Comparison of ENCODE assay signal across 7 cellular contexts in genomic region chr15:78072080-78072892, GRCh38. TPM values are rescaled to one million over a fixed set of nuclear protein-coding genes. Genes with fewer than 3 reads are reported as not detected.
A peak's percentile ranks its signal among the peaks of the same experiment; 100 is the strongest.
DNase-seq lines count a peak whose midpoint lies in the region; ATAC-seq and TF ChIP-seq lines count a peak whose summit lies in the region.

No MANE protein-coding gene starts in this region.

- POLR2A ChIA-PET in activated naive CD8-positive, alpha-beta T cell treated with anti-CD3 and anti-CD28 coated beads, Interleukin-2, amount 10 ng/mL, durations not matched to agents 7 days and 5 days (lab: Charles Lee), result interaction anchor here (0.9 to 4.4 kb wide), 4 partner anchors 22 to 37 kb away, joined by 3 to 33 read pairs (median 12); no protein-coding TSS in a partner anchor

- H3K9me3 ChIP-seq in hepatocyte (ENCODE audit: low read depth), result no peaks in the 10 kb centered on the region
- no peaks in the 10 kb centered on the region for H3K9me3 ChIP-seq in smooth muscle cell (replicated peaks; ENCODE audit: low read depth)

- peak overlapping the region; percentile 89 for H3K27ac ChIP-seq in hepatocyte
- peak overlapping the region; percentile 73 for H3K27ac ChIP-seq in smooth muscle cell (ENCODE audit: low read depth)

- H3K4me1 ChIP-seq in hepatocyte (ENCODE audit: insufficient read depth), result peaks cover 61% of the 10 kb centered on the region
- peaks cover 46% of the 10 kb centered on the region for H3K4me1 ChIP-seq in smooth muscle cell (ENCODE audit: low read depth)

- H3K36me3 ChIP-seq in hepatocyte (replicated peaks; ENCODE audit: insufficient read depth, low read depth) (no peaks in the 10 kb centered on the region), smooth muscle cell (ENCODE audit: low read depth) (no peaks in the 10 kb centered on the region)

- peak; percentile 82 for DNase-seq in HFFc6
- no peak for DNase-seq in activated naive CD8-positive, alpha-beta T cell treated with anti-CD3 and anti-CD28 coated beads, Interleukin-2, amount 10 ng/mL, durations not matched to agents 7 days and 5 days
- DNase-seq in hepatocyte (ENCODE audit: low spot score), result peak; percentile 78
- DNase-seq in smooth muscle cell (lab: John Stamatoyannopoulos, UW; ENCODE audit: unreplicated experiment), result no peak
- no peak for DNase-seq in NK-92 treated with Interleukin-12 subunit alpha and Interleukin-12 subunit beta, amount 100 ng/mL, for 24 hours (lab: John Stamatoyannopoulos, UW)

- H2AFZ ChIP-seq in hepatocyte (no peak overlapping the region), smooth muscle cell (ENCODE audit: low read depth) (no peak overlapping the region)

- H3K27me3 Mint-ChIP-seq in HFFc6 (ENCODE audit: insufficient read depth), result no peaks in the 10 kb centered on the region; the same call in 1 of the 2 replicates
- H3K27me3 Mint-ChIP-seq in activated naive CD8-positive, alpha-beta T cell treated with anti-CD3 and anti-CD28 coated beads, Interleukin-2, amount 10 ng/mL, durations not matched to agents 7 days and 5 days, result no peaks in the 10 kb centered on the region

- ATAC-seq in activated naive CD8-positive, alpha-beta T cell treated with anti-CD3 and anti-CD28 coated beads, Interleukin-2, amount 10 ng/mL, durations not matched to agents 7 days and 5 days (ENCODE audit: low read depth), result peak; percentile 17
- ATAC-seq in GM21381 (IDR thresholded peaks at IDR 0.05; ENCODE audit: unreplicated experiment), result no peak
- ATAC-seq in GM21576 (IDR thresholded peaks at IDR 0.05; ENCODE audit: unreplicated experiment), result no peak

- peak overlapping the region; percentile 41 for H3K9ac ChIP-seq in smooth muscle cell (ENCODE audit: low read depth)

- H3K27me3 ChIP-seq in hepatocyte (no peaks in the 10 kb centered on the region), smooth muscle cell (ENCODE audit: low read depth) (no peaks in the 10 kb centered on the region)

- H3K36me3 Mint-ChIP-seq in HFFc6 (ENCODE audit: low read depth), result peaks cover 12% of the 10 kb centered on the region; the same call in 1 of the 2 replicates
- peaks cover 23% of the 10 kb centered on the region for H3K36me3 Mint-ChIP-seq in activated naive CD8-positive, alpha-beta T cell treated with anti-CD3 and anti-CD28 coated beads, Interleukin-2, amount 10 ng/mL, durations not matched to agents 7 days and 5 days

- H3K9me3 Mint-ChIP-seq in HFFc6, result no peaks in the 10 kb centered on the region
- H3K9me3 Mint-ChIP-seq in activated naive CD8-positive, alpha-beta T cell treated with anti-CD3 and anti-CD28 coated beads, Interleukin-2, amount 10 ng/mL, durations not matched to agents 7 days and 5 days, result no peaks in the 10 kb centered on the region

- peaks cover 25% of the 10 kb centered on the region for H3F3A ChIP-seq in smooth muscle cell (ENCODE audit: low read depth)

- peak overlapping the region; percentile 97 for H3K27ac Mint-ChIP-seq in HFFc6
- H3K27ac Mint-ChIP-seq in activated naive CD8-positive, alpha-beta T cell treated with anti-CD3 and anti-CD28 coated beads, Interleukin-2, amount 10 ng/mL, durations not matched to agents 7 days and 5 days, result peak overlapping the region; percentile 49

- H3K4me3 ChIP-seq in hepatocyte (no peak overlapping the region), smooth muscle cell (no peak overlapping the region)

- peaks cover 51% of the 10 kb centered on the region for H3K4me1 Mint-ChIP-seq in HFFc6 (ENCODE audit: low read depth)
- peaks cover 68% of the 10 kb centered on the region for H3K4me1 Mint-ChIP-seq in activated naive CD8-positive, alpha-beta T cell treated with anti-CD3 and anti-CD28 coated beads, Interleukin-2, amount 10 ng/mL, durations not matched to agents 7 days and 5 days

- H3K9me2 ChIP-seq in hepatocyte (replicated peaks; ENCODE audit: insufficient read depth), result no peaks in the 10 kb centered on the region

- peak overlapping the region; percentile 71 for H3K4me2 ChIP-seq in hepatocyte
- peak overlapping the region; percentile 65 for H3K4me2 ChIP-seq in smooth muscle cell

- H3K79me2 ChIP-seq in hepatocyte (peaks cover 91% of the 10 kb centered on the region), smooth muscle cell (ENCODE audit: low read depth) (peaks cover 70% of the 10 kb centered on the region)

- 29% methylated on average over 9 of the region's 9 CpGs for WGBS in hepatocyte (ENCODE audit: low lambda C conversion rate, missing lambda C conversion rate)
- 17% methylated on average over 9 of the region's 9 CpGs for WGBS in smooth muscle cell (ENCODE audit: low lambda C conversion rate)

- TF ChIP-seq CTCF in HFFc6 (IDR thresholded peaks at IDR 0.05), result no peak
- TF ChIP-seq CTCF in hepatocyte (IDR thresholded peaks at IDR 0.05; ENCODE audit: poor library complexity), result no peak
- no peak for TF ChIP-seq CTCF in smooth muscle cell (IDR thresholded peaks at IDR 0.05; ENCODE audit: borderline replicate concordance, insufficient read depth, poor library complexity, severe bottlenecking)

- no peaks in the 10 kb centered on the region for H4K20me1 ChIP-seq in hepatocyte (ENCODE audit: insufficient read depth, poor library complexity, severe bottlenecking)
- H4K20me1 ChIP-seq in smooth muscle cell (ENCODE audit: low read depth), result peaks cover 52% of the 10 kb centered on the region

- H3K4me3 Mint-ChIP-seq in HFFc6, result peak overlapping the region; percentile 78
- H3K4me3 Mint-ChIP-seq in activated naive CD8-positive, alpha-beta T cell treated with anti-CD3 and anti-CD28 coated beads, Interleukin-2, amount 10 ng/mL, durations not matched to agents 7 days and 5 days, result peak overlapping the region; percentile 79

RNA-seq across cellular contexts. Expression of gene TBC1D2B, which starts 5.2 kb away (rescaled TPM):
- 10 to 100 TPM; 34.1 to 42.5 (median 38.0) TPM for total RNA-seq in HFFc6 (2021; fragmentation: NEBNext Ultra II Directional; extraction: Animal tissue kit (Norgen Biotek cat#: 25700))
- total RNA-seq in activated naive CD8-positive, alpha-beta T cell treated with anti-CD3 and anti-CD28 coated beads, Interleukin-2, amount 10 ng/mL, durations not matched to agents 7 days and 5 days, result 100 to 1,000 TPM; 123 to 125 TPM
- total RNA-seq in hepatocyte (33.8 and 38.4 TPM in 2 replicates), smooth muscle cell (19.4 and 31.9 TPM in 2 replicates)
- polyA plus RNA-seq in hepatocyte (24.8 and 29.3 TPM in 2 replicates), smooth muscle cell (14.2 and 16.1 TPM in 2 replicates)

RNA-seq across cellular contexts. Expression of gene SH2D7, which starts 20.1 kb away (rescaled TPM):
- total RNA-seq in HFFc6 (2021; fragmentation: NEBNext Ultra II Directional; extraction: Animal tissue kit (Norgen Biotek cat#: 25700)), result not detected
- under 1 TPM in 1 of 2 experiments, not detected in 1; 0.11 TPM for total RNA-seq in activated naive CD8-positive, alpha-beta T cell treated with anti-CD3 and anti-CD28 coated beads, Interleukin-2, amount 10 ng/mL, durations not matched to agents 7 days and 5 days
- not detected in 2 replicates for total RNA-seq in hepatocyte
- polyA plus RNA-seq in hepatocyte, result 0.22 TPM in 1 of 2 replicates, not detected in the other
- not detected in 2 replicates for total RNA-seq in smooth muscle cell
- polyA plus RNA-seq in smooth muscle cell, result 0.07 and 0.34 TPM in 2 replicates

RNA-seq across cellular contexts. Expression of gene CIB2, which starts 59.0 kb away (rescaled TPM):
- total RNA-seq in HFFc6 (2021; fragmentation: NEBNext Ultra II Directional; extraction: Animal tissue kit (Norgen Biotek cat#: 25700)), result 1 to 10 TPM; 1.3 to 1.8 (median 1.4) TPM
- total RNA-seq in activated naive CD8-positive, alpha-beta T cell treated with anti-CD3 and anti-CD28 coated beads, Interleukin-2, amount 10 ng/mL, durations not matched to agents 7 days and 5 days, result 1 to 10 TPM in 1 of 2 experiments, under 1 TPM in 1; 0.88 to 1.5 TPM
- total RNA-seq in hepatocyte, result 48.9 and 68.9 TPM in 2 replicates
- polyA plus RNA-seq in hepatocyte, result 40.5 and 46.3 TPM in 2 replicates
- 17.7 and 20.9 TPM in 2 replicates for total RNA-seq in smooth muscle cell
- polyA plus RNA-seq in smooth muscle cell, result 21.7 and 29.3 TPM in 2 replicates

Comparison
In these comparisons a context has a peak if more than half of its experiments do, and no peak if none do; other contexts are left out.
1. DNase-seq: peak in HFFc6 (single experiment) and hepatocyte (single experiment); none in activated naive CD8-positive, alpha-beta T cell treated with anti-CD3 and anti-CD28 coated beads, Interleukin-2, amount 10 ng/mL, durations not matched to agents 7 days and 5 days (single experiment), smooth muscle cell (single experiment) and NK-92 treated with Interleukin-12 subunit alpha and Interleukin-12 subunit beta, amount 100 ng/mL, for 24 hours (single experiment).